Comparison of ENCODE assay signal across 25 cellular contexts in genomic region chr19:19425170-19425875, GRCh38. TPM values are rescaled to one million over a fixed set of nuclear protein-coding genes. Genes with fewer than 3 reads are reported as not detected.
DNase-seq lines count a peak whose midpoint lies in the region; ATAC-seq, FAIRE-seq and TF ChIP-seq lines count a peak whose summit lies in the region.
"Had no signal": no experiment of that assay in that cellular context is flagged by ENCODE, and none has a peak within 500 bp of the region (broad histone marks: within the 10 kb centered on the region; RNA-seq: fewer than 3 reads in every experiment).

No MANE protein-coding gene starts in this region.

- H3K4me3 ChIP-seq in HepG2 (replicated peaks in 1 of 3; ENCODE audit: insufficient read depth in 1 of 3, low read depth in 2 of 3, low read length in 3 of 3) = no peak overlapping the region
- H3K4me3 ChIP-seq in thyroid gland (replicated peaks in 1 of 3) = no peak overlapping the region
- H3K4me3 ChIP-seq in MG63 = no peak overlapping the region
- H3K4me3 ChIP-seq: lung, testis had no signal

- peaks cover 41% of the 10 kb centered on the region for H3K36me3 Mint-ChIP-seq in stimulated activated naive CD8-positive, alpha-beta T cell treated with anti-CD3 and anti-CD28 coated beads, Interleukin-15, Interleukin-2, amounts not matched to agents 100 ng/mL and 50 ng/mL, for 24 hours (ENCODE audit: low read depth)
- H3K36me3 Mint-ChIP-seq in WTC11 = peaks cover 3% of the 10 kb centered on the region

- no peak for TF ChIP-seq CTCF in WTC11 (IDR thresholded peaks at IDR 0.05)
- no peak for TF ChIP-seq CTCF in HepG2 (CRISPR knock-in tag; IDR thresholded peaks at IDR 0.05)
- TF ChIP-seq CTCF in thyroid gland (IDR thresholded peaks at IDR 0.05) = no peak

- BruUV-seq in HepG2 (replicated peaks; lab: Mats Ljungman, UMichigan) = no TSS peak

- H3K27me3 ChIP-seq in HepG2 (ENCODE audit: control insufficient read depth in 1 of 2, insufficient read depth in 2 of 2, low read length in 2 of 2) = no peaks in the 10 kb centered on the region
- no peaks in the 10 kb centered on the region for H3K27me3 ChIP-seq in thyroid gland
- no peaks in the 10 kb centered on the region for H3K27me3 ChIP-seq in MG63
- H3K27me3 ChIP-seq: testis had no signal

- peaks cover 87% of the 10 kb centered on the region for H3K4me1 Mint-ChIP-seq in stimulated activated naive CD8-positive, alpha-beta T cell treated with anti-CD3 and anti-CD28 coated beads, Interleukin-15, Interleukin-2, amounts not matched to agents 100 ng/mL and 50 ng/mL, for 24 hours (ENCODE audit: low read depth)
- peaks cover 37% of the 10 kb centered on the region for H3K4me1 Mint-ChIP-seq in WTC11

- TF ChIP-seq POLR2A in HepG2 (IDR thresholded peaks at IDR 0.05; ENCODE audit: insufficient read depth in 1 of 2, low read depth in 2 of 2, low read length in 2 of 2) = no peak
- no peak for TF ChIP-seq POLR2A in thyroid gland (IDR thresholded peaks at IDR 0.05)

- H3K79me2 ChIP-seq in HepG2 (ENCODE audit: insufficient read depth, low read length) = peaks cover 97% of the 10 kb centered on the region

- no peaks in the 10 kb centered on the region for H3K27me3 Mint-ChIP-seq in stimulated activated naive CD8-positive, alpha-beta T cell treated with anti-CD3 and anti-CD28 coated beads, Interleukin-15, Interleukin-2, amounts not matched to agents 100 ng/mL and 50 ng/mL, for 24 hours
- no peaks in the 10 kb centered on the region for H3K27me3 Mint-ChIP-seq in WTC11 (ENCODE audit: low read depth)
- H3K27me3 Mint-ChIP-seq: activated T-cell treated with anti-CD3 and anti-CD28 coated beads, Interleukin-2, amount 50 U/mL, for 24 hours had no signal

- no peak overlapping the region for H3K4me2 ChIP-seq in HepG2 (ENCODE audit: low read depth, low read length)

- in situ Hi-C loops in HepG2 (cut with HindIII; ENCODE audit: extremely low pct_ligation_motif_present, low pct_unique_long_range_greater_than_20kb) = no loop called here

- no peaks in the 10 kb centered on the region for H3K9me3 Mint-ChIP-seq in stimulated activated naive CD8-positive, alpha-beta T cell treated with anti-CD3 and anti-CD28 coated beads, Interleukin-15, Interleukin-2, amounts not matched to agents 100 ng/mL and 50 ng/mL, for 24 hours
- H3K9me3 Mint-ChIP-seq in WTC11 = no peaks in the 10 kb centered on the region
- H3K9me3 Mint-ChIP-seq: activated naive CD4-positive, alpha-beta T cell treated with anti-CD3 and anti-CD28 coated beads for 36 hours; activated T-cell treated with anti-CD3 and anti-CD28 coated beads, Interleukin-2, amount 50 U/mL, for 24 hours had no signal

- no peak overlapping the region for H3K9ac ChIP-seq in HepG2 (ENCODE audit: insufficient read depth, low read depth, low read length)

- H3K9me3 ChIP-seq in HepG2 (ENCODE audit: low read length) (no peaks in the 10 kb centered on the region), thyroid gland (no peaks in the 10 kb centered on the region), MG63 (no peaks in the 10 kb centered on the region)
- H3K9me3 ChIP-seq: testis had no signal

- H3K4me1 ChIP-seq in HepG2 (ENCODE audit: insufficient read depth, low read length) (peaks cover 14% of the 10 kb centered on the region), thyroid gland (peaks cover 28 to 43% of the 10 kb centered on the region in 2 donors)

- CTCF ChIA-PET in WTC11 (lab: Charles Lee) = interaction anchor here (0.6 to 1.2 kb wide), 3 partner anchors 20 to 65 kb away, joined by 3 to 4 read pairs (median 3); no protein-coding TSS in a partner anchor
- CTCF ChIA-PET in HepG2 (lab: Yijun Ruan, JAX; ENCODE audit: low intra/inter-chr PET ratio, low total read pairs) = no interaction called here

- H3K27ac ChIP-seq in HepG2 (ENCODE audit: extremely low read length, insufficient read depth, low read length) (no peak overlapping the region), thyroid gland (no peak overlapping the region)
- H3K27ac ChIP-seq: C4-2B, testis had no signal

- intact Hi-C loops in HepG2 (cut with micrococcal nuclease; ENCODE audit: unreplicated experiment) = loop anchor here (2.0 kb wide), 1 partner anchor 51 kb away; no protein-coding TSS in a partner anchor
- intact Hi-C loops in thyroid gland (cut with DNase I) = no loop called here

- DNase-seq in stimulated activated naive CD8-positive, alpha-beta T cell treated with anti-CD3 and anti-CD28 coated beads, Interleukin-15, Interleukin-2, amounts not matched to agents 100 U/mL and 50 U/mL, for 24 hours = no peak
- DNase-seq in WTC11 (ENCODE audit: low spot score) = no peak
- no peak for DNase-seq in HepG2 (ENCODE audit: low spot score)
- peak; percentile 27 to 37 for DNase-seq in thyroid gland
- no peak for DNase-seq in MG63
- no peak for DNase-seq in hepatic stellate cell (ENCODE audit: low spot score)
- DNase-seq: activated naive CD4-positive, alpha-beta T cell treated with anti-CD3 and anti-CD28 coated beads for 36 hours; activated T-cell treated with anti-CD3 and anti-CD28 coated beads, Interleukin-2, amount 50 U/mL, for 24 hours; dermis blood vessel endothelial cell; DMS153; GDM1; NCI-H1417; NCI-H2081; NK-92 treated with Interleukin-12 subunit alpha and Interleukin-12 subunit beta, amount 100 ng/mL, for 24 hours; occipital lobe; SIG-M5; stimulated activated CD4-positive, alpha-beta T cell treated with anti-CD3 and anti-CD28 coated beads, Interleukin-1b, Interleukin-23, amount 100 ng/mL, for 48 hours; SW 1271; testis had no signal

- H3K27ac Mint-ChIP-seq in stimulated activated naive CD8-positive, alpha-beta T cell treated with anti-CD3 and anti-CD28 coated beads, Interleukin-15, Interleukin-2, amounts not matched to agents 100 ng/mL and 50 ng/mL, for 24 hours = peak overlapping the region; percentile 67
- 0 out of 2 replicates have a peak overlapping the region, but pooled peaks have one; percentile 63 for H3K27ac Mint-ChIP-seq in WTC11
- H3K27ac Mint-ChIP-seq: activated naive CD4-positive, alpha-beta T cell treated with anti-CD3 and anti-CD28 coated beads for 36 hours had no signal

- no peak overlapping the region for H2AFZ ChIP-seq in HepG2 (ENCODE audit: low read length)

- H3K36me3 ChIP-seq in HepG2 (replicated peaks in 1 of 2; ENCODE audit: control insufficient read depth in 1 of 2, insufficient read depth in 2 of 2, low read length in 2 of 2) (no peaks in the 10 kb centered on the region; a peak in 1 of 5 replicates), thyroid gland (no peaks in the 10 kb centered on the region), MG63 (peaks cover 44% of the 10 kb centered on the region)

- POLR2A ChIA-PET in WTC11 (lab: Charles Lee) (no interaction called here), HepG2 (lab: Yijun Ruan, JAX) (no interaction called here)

- FAIRE-seq in HepG2 (lab: Jason Lieb, UNC) = no peak
- FAIRE-seq: GM18507 had no signal

- no peak for TF ChIP-seq EP300 in HepG2 (IDR thresholded peaks at IDR 0.05; ENCODE audit: low read depth in 2 of 2, low read length in 2 of 2)
- no peak for TF ChIP-seq EP300 in HepG2 (CRISPR knock-in tag; IDR thresholded peaks at IDR 0.05; ENCODE audit: borderline replicate concordance)

- peaks cover 20% of the 10 kb centered on the region for H4K20me1 ChIP-seq in HepG2 (ENCODE audit: insufficient read depth, low read length)

- no peak for TF ChIP-seq RAD21 in HepG2 (CRISPR knock-in tag; IDR thresholded peaks at IDR 0.05)

- WGBS in HepG2 (ENCODE audit: low lambda C conversion rate) = 85% methylated on average over 5 of the region's 5 CpGs
- 26 to 33% methylated on average over 5 of the region's 5 CpGs for WGBS in thyroid gland, 2 donors

- ATAC-seq in stimulated activated naive CD8-positive, alpha-beta T cell treated with anti-CD3 and anti-CD28 coated beads, Interleukin-15, Interleukin-2, amounts not matched to agents 100 U/mL and 50 U/mL, for 24 hours = no peak
- ATAC-seq in WTC11 = no peak
- no peak for ATAC-seq in HepG2
- ATAC-seq in HG02642 (IDR thresholded peaks at IDR 0.05; ENCODE audit: poor library complexity, unreplicated experiment) = no peak
- ATAC-seq: activated CD4-positive, CD25-positive, alpha-beta regulatory T cell treated with anti-CD3 and anti-CD28 coated beads, Interleukin-2, amount 50 U/mL, for 24 hours had no signal

- no peak overlapping the region for H3K4me3 Mint-ChIP-seq in stimulated activated naive CD8-positive, alpha-beta T cell treated with anti-CD3 and anti-CD28 coated beads, Interleukin-15, Interleukin-2, amounts not matched to agents 100 ng/mL and 50 ng/mL, for 24 hours
- H3K4me3 Mint-ChIP-seq in WTC11 = no peak overlapping the region
- H3K4me3 Mint-ChIP-seq: activated naive CD4-positive, alpha-beta T cell treated with anti-CD3 and anti-CD28 coated beads for 36 hours; activated T-cell treated with anti-CD3 and anti-CD28 coated beads, Interleukin-2, amount 50 U/mL, for 24 hours had no signal

TF ChIP-seq in WTC11, 78 proteins besides CTCF, POLR2A, EP300 and RAD21 (continues in another document):
- TF ChIP-seq MXD4 (CRISPR knock-in tag; IDR thresholded peaks at IDR 0.05; ENCODE audit: borderline replicate concordance) = no peak

RNA-seq across cellular contexts. Expression of gene GATAD2A, which starts 19.8 kb away (rescaled TPM):
- 186 to 209 TPM (median 189 TPM) in 3 replicates for total RNA-seq in WTC11 (2021)
- 25.1 and 28.6 TPM in 2 replicates for total RNA-seq in HepG2 (2016; rRNA removed; fragmentation: Illumina TruSeq; extraction: Trizol)
- total RNA-seq in HepG2 (2016; cell fraction: cytosol; rRNA removed; fragmentation: Illumina TruSeq; extraction: Trizol; ENCODE audit: low read depth) = 10.8 and 13.3 TPM in 2 replicates
- total RNA-seq in HepG2 (2016; cell fraction: insoluble cytoplasmic fraction; rRNA removed; fragmentation: Illumina TruSeq; extraction: Trizol) = 24.5 and 30.0 TPM in 2 replicates
- total RNA-seq in HepG2 (2016; cell fraction: membrane; rRNA removed; fragmentation: Illumina TruSeq; extraction: Trizol) = 43.4 and 51.5 TPM in 2 replicates
- total RNA-seq in HepG2 (2016; cell fraction: nucleus; rRNA removed; fragmentation: Illumina TruSeq; extraction: Trizol) = 19.5 and 24.3 TPM in 2 replicates
- polyA plus RNA-seq in HepG2 (2011; rRNA removed) = 15.1 and 16.8 TPM in 2 replicates
- polyA plus RNA-seq in HepG2 (2011; cell fraction: cytosol; rRNA removed) = 10.5 and 13.4 TPM in 2 replicates
- 17.3 and 19.1 TPM in 2 replicates for polyA plus RNA-seq in HepG2 (2011; cell fraction: nucleus; rRNA removed)
- polyA plus RNA-seq in HepG2 (2012) = 19.3 and 26.1 TPM in 2 replicates
- 13.2 and 13.4 TPM in 2 replicates for polyA plus RNA-seq in HepG2 (2016; cell fraction: cytosol; fragmentation: Illumina TruSeq; extraction: Trizol; ENCODE audit: low read depth)
- 38.8 and 59.1 TPM in 2 replicates for polyA plus RNA-seq in HepG2 (2016; cell fraction: insoluble cytoplasmic fraction; fragmentation: Illumina TruSeq; extraction: Trizol; ENCODE audit: low read depth)
- polyA plus RNA-seq in HepG2 (2016; cell fraction: membrane; fragmentation: Illumina TruSeq; extraction: Trizol; ENCODE audit: low read depth) = 38.7 and 46.4 TPM in 2 replicates
- 43.6 and 47.2 TPM in 2 replicates for polyA plus RNA-seq in HepG2 (2016; cell fraction: nucleus; fragmentation: Illumina TruSeq; extraction: Trizol; ENCODE audit: insufficient read depth, low read depth)
- polyA minus RNA-seq in HepG2 (2011; rRNA and poly(A)+ RNA removed; ENCODE audit: low replicate concordance) = 16.0 and 18.2 TPM in 2 replicates
- polyA minus RNA-seq in HepG2 (2011; cell fraction: cytosol; rRNA and poly(A)+ RNA removed) = 24.2 and 24.4 TPM in 2 replicates
- polyA minus RNA-seq in HepG2 (2011; cell fraction: nucleus; rRNA and poly(A)+ RNA removed) = 11.5 and 14.5 TPM in 2 replicates
- 10 to 100 TPM; 33.2 to 82.4 (median 51.8) TPM for total RNA-seq in thyroid gland
- total RNA-seq in MG63 (2014; rRNA removed; shearing (Covaris generic); ENCODE audit: low replicate concordance) = 46.3 and 69.1 TPM in 2 replicates

Comparison
In these comparisons a context has a peak if more than half of its experiments do, and no peak if none do; other contexts are left out.
1. DNase-seq: peak in thyroid gland (2 of 2); none in stimulated activated naive CD8-positive, alpha-beta T cell treated with anti-CD3 and anti-CD28 coated beads, Interleukin-15, Interleukin-2, amounts not matched to agents 100 U/mL and 50 U/mL, for 24 hours (single experiment), WTC11 (single experiment), HepG2 (single experiment), MG63 (single experiment) and hepatic stellate cell (single experiment).